Comparison of ENCODE assay signal across 8 cellular contexts in the genomic region with DNA sequence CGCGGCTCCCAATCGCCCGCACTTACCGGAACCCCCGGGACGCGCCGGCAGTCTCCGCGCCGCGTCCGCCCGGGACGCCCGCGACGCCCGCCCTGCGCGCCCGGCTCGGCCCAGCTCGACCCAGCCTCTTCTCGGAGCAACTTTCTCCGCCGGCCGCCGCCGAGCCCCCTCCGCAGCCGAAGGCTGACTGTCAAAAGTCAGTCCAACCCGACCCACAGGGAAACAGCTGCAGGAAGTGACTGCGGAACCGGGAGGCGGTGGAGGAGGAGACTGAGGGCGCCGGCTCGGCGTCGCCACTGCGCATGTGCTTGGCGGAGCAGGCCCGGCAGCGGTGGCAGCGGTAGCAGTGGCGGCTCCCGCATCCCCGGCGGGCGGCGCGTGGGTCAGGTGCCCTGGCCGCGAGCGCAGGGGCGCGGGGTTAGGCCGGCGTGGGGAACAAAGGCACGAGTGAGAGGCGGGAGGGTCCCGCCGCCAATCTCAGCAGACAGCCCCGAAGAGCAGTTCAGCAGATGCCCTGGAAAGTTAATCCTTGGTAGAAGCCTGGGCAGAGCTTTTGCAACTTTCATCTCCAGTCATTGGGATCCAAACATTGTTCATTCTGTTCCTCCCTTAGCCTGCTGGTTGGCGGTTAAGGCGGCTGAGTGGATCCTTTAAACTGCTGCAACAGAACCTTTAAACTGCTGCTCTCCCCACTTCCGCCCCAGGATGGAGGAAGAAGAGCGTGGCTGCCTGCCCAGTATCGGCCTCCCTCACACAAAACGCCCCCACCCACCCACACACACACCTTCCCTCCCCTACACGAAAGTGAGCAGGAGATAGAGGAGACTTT. TPM values are rescaled to one million over a fixed set of nuclear protein-coding genes. Genes with fewer than 3 reads are reported as not detected.
DNase-seq lines count a peak whose midpoint lies in the region; ATAC-seq and TF ChIP-seq lines count a peak whose summit lies in the region.

A gene with protein sequence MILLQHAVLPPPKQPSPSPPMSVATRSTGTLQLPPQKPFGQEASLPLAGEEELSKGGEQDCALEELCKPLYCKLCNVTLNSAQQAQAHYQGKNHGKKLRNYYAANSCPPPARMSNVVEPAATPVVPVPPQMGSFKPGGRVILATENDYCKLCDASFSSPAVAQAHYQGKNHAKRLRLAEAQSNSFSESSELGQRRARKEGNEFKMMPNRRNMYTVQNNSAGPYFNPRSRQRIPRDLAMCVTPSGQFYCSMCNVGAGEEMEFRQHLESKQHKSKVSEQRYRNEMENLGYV (minus strand): TSS at position 241 of the 829 bp plus-strand sequence. CDS start 4,057 bp downstream, outside the sequence.

- DNase-seq in NCI-H748 treated with DMSO at 0.1 percent for 48 hours (lab: John Stamatoyannopoulos, UW), result peak; percentile 48
- DNase-seq in activated CD4-positive, alpha-beta memory T cell treated with anti-CD3 and anti-CD28 coated beads for 36 hours, result peak; percentile 89
- peak; percentile 91 for DNase-seq in ecto neural progenitor cell (ENCODE audit: low spot score)
- peak; percentile 89 for DNase-seq in lung (ENCODE audit: low spot score)
- peak; percentile 76 to 80 (median 78) for DNase-seq in stimulated activated CD4-positive, alpha-beta T cell treated with anti-CD3 and anti-CD28 coated beads, TNF-alpha, amount 100 ng/mL, for 4 hours (ENCODE audit: low read depth in 3 of 3)

- peak within 1 kb of the TSS; percentile 89 for H3K27ac Mint-ChIP-seq in activated CD4-positive, alpha-beta memory T cell treated with anti-CD3 and anti-CD28 coated beads for 36 hours

- CTCF ChIA-PET in activated CD4-positive, alpha-beta memory T cell treated with anti-CD3 and anti-CD28 coated beads for 36 hours (lab: Charles Lee), result interaction anchor here (1.2 to 4.9 kb wide), 5 partner anchors 11 to 250 kb away, joined by 3 to 34 read pairs (median 15); no protein-coding TSS in a partner anchor

- no peaks in the 10 kb centered on the region for H3K9me3 ChIP-seq in lung (ENCODE audit: control insufficient read depth in 2 of 2, insufficient read depth in 1 of 2, low read length in 1 of 2)

- TF ChIP-seq CTCF in C4-2B (conservative IDR thresholded peaks at IDR 0.05) (no peak), lung (IDR thresholded peaks at IDR 0.05; ENCODE audit: control extremely low read depth, extremely low read depth) (no peak)

- H3K27ac ChIP-seq in C4-2B, result peak within 1 kb of the TSS; percentile 69
- peak within 1 kb of the TSS; percentile 82 to 98 for H3K27ac ChIP-seq in lung (ENCODE audit: low read depth in 1 of 2, low read length in 1 of 2)

- H3K36me3 ChIP-seq in lung (ENCODE audit: control insufficient read depth in 2 of 2, insufficient read depth in 2 of 2, low read length in 2 of 2), result peaks cover 0 to 3% of the 10 kb centered on the region in 2 donors

- intact Hi-C loops in activated CD4-positive, alpha-beta memory T cell treated with anti-CD3 and anti-CD28 coated beads for 36 hours (cut with micrococcal nuclease), result loop anchor here (1.0 to 2.0 kb wide), 6 partner anchors 35 to 491 kb away; a partner anchor contains a TSS

- H3K4me3 Mint-ChIP-seq in activated CD4-positive, alpha-beta memory T cell treated with anti-CD3 and anti-CD28 coated beads for 36 hours, result peak within 1 kb of the TSS; percentile 96

- WGBS in lung, 2 donors, result 1% methylated on average over 73 of the region's 73 CpGs

- peaks cover 2% of the 10 kb centered on the region for H3K36me3 Mint-ChIP-seq in activated CD4-positive, alpha-beta memory T cell treated with anti-CD3 and anti-CD28 coated beads for 36 hours

- peaks cover 35% of the 10 kb centered on the region for H3K4me1 Mint-ChIP-seq in activated CD4-positive, alpha-beta memory T cell treated with anti-CD3 and anti-CD28 coated beads for 36 hours (ENCODE audit: low read depth)

- ATAC-seq in GM19372 (IDR thresholded peaks at IDR 0.05; ENCODE audit: low read depth, unreplicated experiment) (peak; percentile 71), HG03521 (IDR thresholded peaks at IDR 0.05; ENCODE audit: unreplicated experiment) (peak; percentile 64), lung (ENCODE audit: insufficient read depth, low FRiP score) (peak; percentile 97)

- POLR2A ChIA-PET in activated CD4-positive, alpha-beta memory T cell treated with anti-CD3 and anti-CD28 coated beads for 36 hours (lab: Charles Lee), result interaction anchor here (0.6 to 1.6 kb wide), 7 partner anchors 11 to 253 kb away, joined by 3 to 7 read pairs (median 4); a partner anchor contains a TSS

- peak within 1 kb of the TSS; percentile 97 for H3K4me3 ChIP-seq in lung

- H3K27me3 Mint-ChIP-seq in activated CD4-positive, alpha-beta memory T cell treated with anti-CD3 and anti-CD28 coated beads for 36 hours, result no peaks in the 10 kb centered on the region

- no peaks in the 10 kb centered on the region for H3K9me3 Mint-ChIP-seq in activated CD4-positive, alpha-beta memory T cell treated with anti-CD3 and anti-CD28 coated beads for 36 hours

- no peaks in the 10 kb centered on the region for H3K4me1 ChIP-seq in lung (ENCODE audit: control insufficient read depth in 2 of 2, insufficient read depth in 2 of 2, low read length in 2 of 2)

- no peaks in the 10 kb centered on the region for H3K27me3 ChIP-seq in lung (ENCODE audit: control insufficient read depth, insufficient read depth)

RNA-seq across cellular contexts. Expression of the gene that starts here (rescaled TPM):
- total RNA-seq in activated CD4-positive, alpha-beta memory T cell treated with anti-CD3 and anti-CD28 coated beads for 36 hours, result 1 to 10 TPM; 9.0 TPM
- total RNA-seq in lung, result 10 to 100 TPM in 1 of 2 donors, 1 to 10 TPM in 1; 8.1 to 12.1 TPM
- polyA plus RNA-seq in lung, result 1 to 10 TPM; 2.4 to 2.8 TPM

Comparison
In these comparisons a context has a peak if more than half of its experiments do, and no peak if none do; other contexts are left out.
1. Peak in every context shown above with its lines: DNase-seq, ATAC-seq, H3K4me3 ChIP-seq and H3K27ac ChIP-seq.